ENCODE assay signal across 1 cellular context in the genomic region with DNA sequence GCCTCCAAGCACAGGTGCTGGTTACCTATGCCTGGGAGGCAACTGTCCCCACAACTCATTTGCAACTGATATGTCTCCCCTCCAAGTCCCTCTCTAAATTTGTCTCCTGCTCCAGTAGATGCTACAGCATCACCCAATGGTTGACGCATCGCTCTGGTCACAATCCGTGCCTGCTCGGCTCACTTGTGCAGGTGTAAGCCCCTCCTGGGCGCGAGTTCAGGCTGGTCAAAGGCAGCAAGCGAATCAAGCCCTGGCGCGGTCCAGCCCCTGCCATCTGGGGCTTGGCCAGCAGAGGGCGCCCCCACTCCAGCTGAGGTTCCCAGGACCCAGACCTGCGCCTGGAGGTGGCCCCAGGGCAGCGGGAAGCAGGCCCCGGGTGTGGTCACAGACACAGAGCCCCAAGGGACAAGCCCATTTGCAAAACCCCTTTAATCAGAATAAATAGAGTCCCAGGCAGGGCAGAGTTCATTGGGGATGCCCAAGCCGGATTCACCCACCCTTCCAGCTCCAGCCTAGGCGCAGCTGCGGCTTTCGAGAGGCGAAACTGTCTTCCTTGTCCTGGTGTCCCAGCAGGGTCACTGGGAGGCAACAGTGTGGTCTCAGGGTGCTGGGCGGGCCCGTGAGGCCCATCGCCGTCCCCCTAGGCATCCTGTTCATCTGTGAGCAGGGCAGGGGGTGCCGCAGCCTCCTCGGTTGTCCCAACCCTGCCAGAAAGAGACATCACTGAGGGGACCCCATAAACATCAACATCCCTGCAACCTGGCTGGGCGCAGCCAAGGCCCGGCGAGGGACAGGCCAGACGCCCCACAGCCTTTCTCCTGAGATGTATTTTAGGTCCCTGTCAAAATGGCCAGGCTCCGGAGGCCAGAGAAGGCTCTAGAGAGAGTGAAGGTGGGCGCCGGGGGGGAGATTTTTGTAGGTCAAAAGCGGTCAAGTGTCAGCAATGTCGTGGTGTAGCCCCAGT.
TF ChIP-seq lines count a peak whose summit lies in the region.

No MANE protein-coding gene starts in this region.

TF ChIP-seq in HepG2, 621 proteins besides CTCF, POLR2A, EP300 and RAD21 (continues in another document):
- TF ChIP-seq MYNN (CRISPR knock-in tag; IDR thresholded peaks at IDR 0.05; ENCODE audit: low read depth) (no peak), AKAP8 (CRISPR knock-in tag; IDR thresholded peaks at IDR 0.05) (no peak), ZNF839 (CRISPR knock-in tag; IDR thresholded peaks at IDR 0.05; ENCODE audit: borderline replicate concordance) (0 out of 2 replicates have a peak, but pooled peaks have one; percentile 26), ZNF577 (CRISPR knock-in tag; IDR thresholded peaks at IDR 0.05; ENCODE audit: borderline replicate concordance, low read depth) (no peak), BORCS8-MEF2B (CRISPR knock-in tag; IDR thresholded peaks at IDR 0.05) (peak; percentile 63; the same call in 1 of the 2 replicates), ZBTB1 (CRISPR knock-in tag; IDR thresholded peaks at IDR 0.05; ENCODE audit: borderline replicate concordance) (no peak), ZSCAN31 (CRISPR knock-in tag; IDR thresholded peaks at IDR 0.05; ENCODE audit: low read depth) (peak; percentile 60; the same call in 1 of the 2 replicates), PHF20 (CRISPR knock-in tag; IDR thresholded peaks at IDR 0.05) (no peak), ZNF138 (CRISPR knock-in tag; IDR thresholded peaks at IDR 0.05; ENCODE audit: low read depth) (peak; percentile 74; the same call in 1 of the 2 replicates), CCAR2 (optimal IDR thresholded peaks at IDR 0.05; ENCODE audit: low read depth, low read length) (no peak), ZFP36 (IDR thresholded peaks at IDR 0.05; ENCODE audit: borderline replicate concordance, low read depth, low read length, partially characterized antibody) (no peak), NR1H2 (CRISPR knock-in tag; IDR thresholded peaks at IDR 0.05; ENCODE audit: borderline replicate concordance, low read depth) (no peak), REPIN1 (CRISPR knock-in tag; IDR thresholded peaks at IDR 0.05; ENCODE audit: borderline replicate concordance, low read depth) (0 out of 2 replicates have a peak, but pooled peaks have one; percentile 71), ZNF251 (CRISPR knock-in tag; IDR thresholded peaks at IDR 0.05) (no peak), ZNF263 (CRISPR knock-in tag; IDR thresholded peaks at IDR 0.05) (peak; percentile 70), YEATS2 (CRISPR knock-in tag; IDR thresholded peaks at IDR 0.05; ENCODE audit: borderline replicate concordance) (peak; percentile 52; the same call in 1 of the 2 replicates), GATAD2A (CRISPR knock-in tag; IDR thresholded peaks at IDR 0.05) (peak; percentile 53; the same call in 1 of the 2 replicates), ZBTB7B (CRISPR knock-in tag; IDR thresholded peaks at IDR 0.05) (peak; percentile 76; the same call in 1 of the 2 replicates), SALL1 (CRISPR knock-in tag; IDR thresholded peaks at IDR 0.05) (peak; percentile 46; the same call in 1 of the 2 replicates), SMC3 (IDR thresholded peaks at IDR 0.05; ENCODE audit: low read length) (peak; percentile 42; the same call in 1 of the 2 replicates)
- TF ChIP-seq, protein P1, sequence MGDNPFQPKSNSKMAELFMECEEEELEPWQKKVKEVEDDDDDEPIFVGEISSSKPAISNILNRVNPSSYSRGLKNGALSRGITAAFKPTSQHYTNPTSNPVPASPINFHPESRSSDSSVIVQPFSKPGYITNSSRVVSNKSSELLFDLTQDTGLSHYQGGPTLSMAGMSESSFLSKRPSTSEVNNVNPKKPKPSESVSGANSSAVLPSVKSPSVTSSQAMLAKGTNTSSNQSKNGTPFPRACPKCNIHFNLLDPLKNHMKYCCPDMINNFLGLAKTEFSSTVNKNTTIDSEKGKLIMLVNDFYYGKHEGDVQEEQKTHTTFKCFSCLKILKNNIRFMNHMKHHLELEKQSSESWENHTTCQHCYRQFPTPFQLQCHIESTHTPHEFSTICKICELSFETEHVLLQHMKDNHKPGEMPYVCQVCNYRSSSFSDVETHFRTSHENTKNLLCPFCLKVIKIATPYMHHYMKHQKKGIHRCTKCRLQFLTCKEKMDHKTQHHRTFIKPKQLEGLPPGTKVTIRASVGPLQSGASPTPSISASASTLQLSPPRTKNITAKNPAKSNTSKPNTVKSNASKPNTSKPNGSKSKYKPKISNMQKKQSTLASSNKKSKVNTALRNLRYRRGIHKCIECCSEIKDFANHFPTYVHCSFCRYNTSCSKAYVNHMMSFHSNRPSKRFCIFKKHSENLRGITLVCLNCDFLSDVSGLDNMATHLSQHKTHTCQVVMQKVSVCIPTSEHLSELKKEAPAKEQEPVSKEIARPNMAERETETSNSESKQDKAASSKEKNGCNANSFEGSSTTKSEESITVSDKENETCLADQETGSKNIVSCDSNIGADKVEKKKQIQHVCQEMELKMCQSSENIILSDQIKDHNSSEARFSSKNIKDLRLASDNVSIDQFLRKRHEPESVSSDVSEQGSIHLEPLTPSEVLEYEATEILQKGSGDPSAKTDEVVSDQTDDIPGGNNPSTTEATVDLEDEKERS (CRISPR knock-in tag; IDR thresholded peaks at IDR 0.05): no peak
- TF ChIP-seq, protein P2, sequence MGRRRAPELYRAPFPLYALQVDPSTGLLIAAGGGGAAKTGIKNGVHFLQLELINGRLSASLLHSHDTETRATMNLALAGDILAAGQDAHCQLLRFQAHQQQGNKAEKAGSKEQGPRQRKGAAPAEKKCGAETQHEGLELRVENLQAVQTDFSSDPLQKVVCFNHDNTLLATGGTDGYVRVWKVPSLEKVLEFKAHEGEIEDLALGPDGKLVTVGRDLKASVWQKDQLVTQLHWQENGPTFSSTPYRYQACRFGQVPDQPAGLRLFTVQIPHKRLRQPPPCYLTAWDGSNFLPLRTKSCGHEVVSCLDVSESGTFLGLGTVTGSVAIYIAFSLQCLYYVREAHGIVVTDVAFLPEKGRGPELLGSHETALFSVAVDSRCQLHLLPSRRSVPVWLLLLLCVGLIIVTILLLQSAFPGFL (CRISPR knock-in tag; IDR thresholded peaks at IDR 0.05): 0 out of 2 replicates have a peak, but pooled peaks have one; percentile 35
- TF ChIP-seq, protein P3, sequence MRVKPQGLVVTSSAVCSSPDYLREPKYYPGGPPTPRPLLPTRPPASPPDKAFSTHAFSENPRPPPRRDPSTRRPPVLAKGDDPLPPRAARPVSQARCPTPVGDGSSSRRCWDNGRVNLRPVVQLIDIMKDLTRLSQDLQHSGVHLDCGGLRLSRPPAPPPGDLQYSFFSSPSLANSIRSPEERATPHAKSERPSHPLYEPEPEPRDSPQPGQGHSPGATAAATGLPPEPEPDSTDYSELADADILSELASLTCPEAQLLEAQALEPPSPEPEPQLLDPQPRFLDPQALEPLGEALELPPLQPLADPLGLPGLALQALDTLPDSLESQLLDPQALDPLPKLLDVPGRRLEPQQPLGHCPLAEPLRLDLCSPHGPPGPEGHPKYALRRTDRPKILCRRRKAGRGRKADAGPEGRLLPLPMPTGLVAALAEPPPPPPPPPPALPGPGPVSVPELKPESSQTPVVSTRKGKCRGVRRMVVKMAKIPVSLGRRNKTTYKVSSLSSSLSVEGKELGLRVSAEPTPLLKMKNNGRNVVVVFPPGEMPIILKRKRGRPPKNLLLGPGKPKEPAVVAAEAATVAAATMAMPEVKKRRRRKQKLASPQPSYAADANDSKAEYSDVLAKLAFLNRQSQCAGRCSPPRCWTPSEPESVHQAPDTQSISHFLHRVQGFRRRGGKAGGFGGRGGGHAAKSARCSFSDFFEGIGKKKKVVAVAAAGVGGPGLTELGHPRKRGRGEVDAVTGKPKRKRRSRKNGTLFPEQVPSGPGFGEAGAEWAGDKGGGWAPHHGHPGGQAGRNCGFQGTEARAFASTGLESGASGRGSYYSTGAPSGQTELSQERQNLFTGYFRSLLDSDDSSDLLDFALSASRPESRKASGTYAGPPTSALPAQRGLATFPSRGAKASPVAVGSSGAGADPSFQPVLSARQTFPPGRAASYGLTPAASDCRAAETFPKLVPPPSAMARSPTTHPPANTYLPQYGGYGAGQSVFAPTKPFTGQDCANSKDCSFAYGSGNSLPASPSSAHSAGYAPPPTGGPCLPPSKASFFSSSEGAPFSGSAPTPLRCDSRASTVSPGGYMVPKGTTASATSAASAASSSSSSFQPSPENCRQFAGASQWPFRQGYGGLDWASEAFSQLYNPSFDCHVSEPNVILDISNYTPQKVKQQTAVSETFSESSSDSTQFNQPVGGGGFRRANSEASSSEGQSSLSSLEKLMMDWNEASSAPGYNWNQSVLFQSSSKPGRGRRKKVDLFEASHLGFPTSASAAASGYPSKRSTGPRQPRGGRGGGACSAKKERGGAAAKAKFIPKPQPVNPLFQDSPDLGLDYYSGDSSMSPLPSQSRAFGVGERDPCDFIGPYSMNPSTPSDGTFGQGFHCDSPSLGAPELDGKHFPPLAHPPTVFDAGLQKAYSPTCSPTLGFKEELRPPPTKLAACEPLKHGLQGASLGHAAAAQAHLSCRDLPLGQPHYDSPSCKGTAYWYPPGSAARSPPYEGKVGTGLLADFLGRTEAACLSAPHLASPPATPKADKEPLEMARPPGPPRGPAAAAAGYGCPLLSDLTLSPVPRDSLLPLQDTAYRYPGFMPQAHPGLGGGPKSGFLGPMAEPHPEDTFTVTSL (CRISPR knock-in tag; IDR thresholded peaks at IDR 0.05; ENCODE audit: borderline replicate concordance): no peak
- TF ChIP-seq, protein P4, sequence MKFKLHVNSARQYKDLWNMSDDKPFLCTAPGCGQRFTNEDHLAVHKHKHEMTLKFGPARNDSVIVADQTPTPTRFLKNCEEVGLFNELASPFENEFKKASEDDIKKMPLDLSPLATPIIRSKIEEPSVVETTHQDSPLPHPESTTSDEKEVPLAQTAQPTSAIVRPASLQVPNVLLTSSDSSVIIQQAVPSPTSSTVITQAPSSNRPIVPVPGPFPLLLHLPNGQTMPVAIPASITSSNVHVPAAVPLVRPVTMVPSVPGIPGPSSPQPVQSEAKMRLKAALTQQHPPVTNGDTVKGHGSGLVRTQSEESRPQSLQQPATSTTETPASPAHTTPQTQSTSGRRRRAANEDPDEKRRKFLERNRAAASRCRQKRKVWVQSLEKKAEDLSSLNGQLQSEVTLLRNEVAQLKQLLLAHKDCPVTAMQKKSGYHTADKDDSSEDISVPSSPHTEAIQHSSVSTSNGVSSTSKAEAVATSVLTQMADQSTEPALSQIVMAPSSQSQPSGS (CRISPR knock-in tag; IDR thresholded peaks at IDR 0.05): peak; percentile 50; the same call in 1 of the 2 replicates
- TF ChIP-seq, protein P5, sequence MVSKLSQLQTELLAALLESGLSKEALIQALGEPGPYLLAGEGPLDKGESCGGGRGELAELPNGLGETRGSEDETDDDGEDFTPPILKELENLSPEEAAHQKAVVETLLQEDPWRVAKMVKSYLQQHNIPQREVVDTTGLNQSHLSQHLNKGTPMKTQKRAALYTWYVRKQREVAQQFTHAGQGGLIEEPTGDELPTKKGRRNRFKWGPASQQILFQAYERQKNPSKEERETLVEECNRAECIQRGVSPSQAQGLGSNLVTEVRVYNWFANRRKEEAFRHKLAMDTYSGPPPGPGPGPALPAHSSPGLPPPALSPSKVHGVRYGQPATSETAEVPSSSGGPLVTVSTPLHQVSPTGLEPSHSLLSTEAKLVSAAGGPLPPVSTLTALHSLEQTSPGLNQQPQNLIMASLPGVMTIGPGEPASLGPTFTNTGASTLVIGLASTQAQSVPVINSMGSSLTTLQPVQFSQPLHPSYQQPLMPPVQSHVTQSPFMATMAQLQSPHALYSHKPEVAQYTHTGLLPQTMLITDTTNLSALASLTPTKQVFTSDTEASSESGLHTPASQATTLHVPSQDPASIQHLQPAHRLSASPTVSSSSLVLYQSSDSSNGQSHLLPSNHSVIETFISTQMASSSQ (IDR thresholded peaks at IDR 0.05; ENCODE audit: low read depth): no peak
- TF ChIP-seq, protein P5 (CRISPR knock-in tag; IDR thresholded peaks at IDR 0.05; ENCODE audit: borderline replicate concordance): no peak
- TF ChIP-seq, protein P6, sequence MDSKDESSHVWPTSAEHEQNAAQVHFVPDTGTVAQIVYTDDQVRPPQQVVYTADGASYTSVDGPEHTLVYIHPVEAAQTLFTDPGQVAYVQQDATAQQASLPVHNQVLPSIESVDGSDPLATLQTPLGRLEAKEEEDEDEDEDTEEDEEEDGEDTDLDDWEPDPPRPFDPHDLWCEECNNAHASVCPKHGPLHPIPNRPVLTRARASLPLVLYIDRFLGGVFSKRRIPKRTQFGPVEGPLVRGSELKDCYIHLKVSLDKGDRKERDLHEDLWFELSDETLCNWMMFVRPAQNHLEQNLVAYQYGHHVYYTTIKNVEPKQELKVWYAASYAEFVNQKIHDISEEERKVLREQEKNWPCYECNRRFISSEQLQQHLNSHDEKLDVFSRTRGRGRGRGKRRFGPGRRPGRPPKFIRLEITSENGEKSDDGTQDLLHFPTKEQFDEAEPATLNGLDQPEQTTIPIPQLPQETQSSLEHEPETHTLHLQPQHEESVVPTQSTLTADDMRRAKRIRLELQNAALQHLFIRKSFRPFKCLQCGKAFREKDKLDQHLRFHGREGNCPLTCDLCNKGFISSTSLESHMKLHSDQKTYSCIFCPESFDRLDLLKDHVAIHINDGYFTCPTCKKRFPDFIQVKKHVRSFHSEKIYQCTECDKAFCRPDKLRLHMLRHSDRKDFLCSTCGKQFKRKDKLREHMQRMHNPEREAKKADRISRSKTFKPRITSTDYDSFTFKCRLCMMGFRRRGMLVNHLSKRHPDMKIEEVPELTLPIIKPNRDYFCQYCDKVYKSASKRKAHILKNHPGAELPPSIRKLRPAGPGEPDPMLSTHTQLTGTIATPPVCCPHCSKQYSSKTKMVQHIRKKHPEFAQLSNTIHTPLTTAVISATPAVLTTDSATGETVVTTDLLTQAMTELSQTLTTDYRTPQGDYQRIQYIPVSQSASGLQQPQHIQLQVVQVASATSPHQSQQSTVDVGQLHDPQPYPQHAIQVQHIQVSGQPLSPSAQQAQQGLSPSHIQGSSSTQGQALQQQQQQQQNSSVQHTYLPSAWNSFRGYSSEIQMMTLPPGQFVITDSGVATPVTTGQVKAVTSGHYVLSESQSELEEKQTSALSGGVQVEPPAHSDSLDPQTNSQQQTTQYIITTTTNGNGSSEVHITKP (CRISPR knock-in tag; IDR thresholded peaks at IDR 0.05; ENCODE audit: low read depth): peak; percentile 22; the same call in 1 of the 2 replicates
